ENCODE assay signal across 7 cellular contexts in genomic region chr5:127894461-127894860, GRCh38.
"Had no signal": no experiment of that assay in that cellular context is flagged by ENCODE, and none has a peak within 500 bp of the region (broad histone marks: within the 10 kb centered on the region; RNA-seq: fewer than 3 reads in every experiment).

No MANE protein-coding gene starts in this region.

- DNase-seq: GM23248, H9, HFFc6, IMR-90, KG1 had no signal

- ATAC-seq: HCT116, K562 had no signal

- H3K27ac ChIP-seq: GM23248 had no signal

- H3K27ac Mint-ChIP-seq: H9, HFFc6 had no signal

- H3K9me3 Mint-ChIP-seq: H9, HFFc6 had no signal

- H3K4me3 ChIP-seq: GM23248, K562 had no signal

- H3K4me3 Mint-ChIP-seq: H9, HFFc6 had no signal
